ENCODE assay signal across 16 cellular contexts in the genomic region with DNA sequence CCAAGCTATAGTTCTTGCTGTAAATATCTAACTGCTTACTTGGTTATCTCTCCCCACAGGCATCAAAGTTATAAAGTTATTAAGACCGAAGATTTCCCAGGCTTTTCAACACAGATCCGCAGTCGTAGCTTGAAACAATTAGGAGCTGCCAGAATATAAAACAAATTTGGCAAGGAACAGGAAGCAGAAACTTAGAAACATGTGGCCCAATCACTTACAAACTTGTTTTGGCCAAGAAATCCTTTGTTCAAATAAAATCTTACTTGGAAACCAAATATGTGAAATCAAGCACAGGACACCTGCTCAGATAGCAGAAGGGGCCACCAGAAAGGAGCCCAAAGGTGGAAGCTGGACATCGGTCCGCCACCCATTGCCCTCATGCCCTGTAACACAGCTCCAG. TPM values are rescaled to one million over a fixed set of nuclear protein-coding genes. Genes with fewer than 3 reads are reported as not detected.
DNase-seq lines count a peak whose midpoint lies in the region; ATAC-seq and TF ChIP-seq lines count a peak whose summit lies in the region.
"Had no signal": no experiment of that assay in that cellular context is flagged by ENCODE, and none has a peak within 500 bp of the region (broad histone marks: within the 10 kb centered on the region; RNA-seq: fewer than 3 reads in every experiment).

No MANE protein-coding gene starts in this region.

- no peak overlapping the region for H3K4me3 ChIP-seq in AG10803 (ENCODE audit: low read length)
- no peak overlapping the region for H3K4me3 ChIP-seq in adipocyte (ENCODE audit: low read length)
- H3K4me3 ChIP-seq: A549, BLaER1, GM23338 had no signal

- H3K27ac Mint-ChIP-seq in mesothelial cell of epicardium (peak overlapping the region; percentile 31), endothelial cell (ENCODE audit: unreplicated experiment) (no peak overlapping the region)
- H3K27ac Mint-ChIP-seq: CD8-positive, alpha-beta memory T cell; GM23338 had no signal

- no peak overlapping the region for H3K4me3 Mint-ChIP-seq in mesothelial cell of epicardium
- no peak overlapping the region for H3K4me3 Mint-ChIP-seq in endothelial cell (ENCODE audit: unreplicated experiment)
- H3K4me3 Mint-ChIP-seq: CD8-positive, alpha-beta memory T cell; GM23338 had no signal

- no peaks in the 10 kb centered on the region for H3K9me3 Mint-ChIP-seq in mesothelial cell of epicardium
- no peaks in the 10 kb centered on the region for H3K9me3 Mint-ChIP-seq in endothelial cell (ENCODE audit: unreplicated experiment)
- H3K9me3 Mint-ChIP-seq: CD8-positive, alpha-beta memory T cell; GM23338 had no signal

- DNase-seq in AG10803 (ENCODE audit: low read depth) (peak; percentile 54), adipocyte (ENCODE audit: low read depth) (no peak), fibroblast of gingiva (ENCODE audit: low read depth) (peak; percentile 36), mesothelial cell of epicardium (ENCODE audit: low spot score in 2 of 2, unreplicated experiment in 2 of 2) (no peak), ACHN (no peak), endothelial cell (ENCODE audit: low spot score) (no peak)
- DNase-seq: AML-193; Caco-2; CD8-positive, alpha-beta memory T cell; DND-41; GDM1; H7 had no signal

- peak overlapping the region; percentile 13 for H3K9ac ChIP-seq in adipocyte (ENCODE audit: low read length)
- H3K9ac ChIP-seq: BLaER1 had no signal

- H3K36me3 Mint-ChIP-seq in mesothelial cell of epicardium (no peaks in the 10 kb centered on the region), endothelial cell (ENCODE audit: low read depth, unreplicated experiment) (no peaks in the 10 kb centered on the region)
- H3K36me3 Mint-ChIP-seq: CD8-positive, alpha-beta memory T cell had no signal

- no peak for ATAC-seq in HG02623 (IDR thresholded peaks at IDR 0.05; ENCODE audit: unreplicated experiment)
- ATAC-seq: A549, GM23338 had no signal

- no peaks in the 10 kb centered on the region for H3K9me3 ChIP-seq in adipocyte (ENCODE audit: control insufficient read depth, low read length)
- H3K9me3 ChIP-seq: A549, BLaER1, Caco-2 had no signal

- peaks cover 29% of the 10 kb centered on the region for H3K4me1 Mint-ChIP-seq in mesothelial cell of epicardium
- H3K4me1 Mint-ChIP-seq in endothelial cell (ENCODE audit: unreplicated experiment): no peaks in the 10 kb centered on the region
- H3K4me1 Mint-ChIP-seq: CD8-positive, alpha-beta memory T cell; GM23338 had no signal

- no peaks in the 10 kb centered on the region for H3K27me3 Mint-ChIP-seq in mesothelial cell of epicardium (ENCODE audit: low read depth)
- H3K27me3 Mint-ChIP-seq in endothelial cell (ENCODE audit: unreplicated experiment): no peaks in the 10 kb centered on the region

- peaks cover 20% of the 10 kb centered on the region for H3K4me1 ChIP-seq in adipocyte (ENCODE audit: control insufficient read depth, insufficient read depth, low read length)
- H3K4me1 ChIP-seq: BLaER1 had no signal

- TF ChIP-seq CTCF in AG10803 (conservative IDR thresholded peaks at IDR 0.05; ENCODE audit: low read length) (no peak), mesothelial cell of epicardium (IDR thresholded peaks at IDR 0.05; ENCODE audit: unreplicated experiment) (no peak), endothelial cell (IDR thresholded peaks at IDR 0.05; ENCODE audit: unreplicated experiment) (no peak)

- in situ Hi-C loops in ACHN (cut with HindIII; ENCODE audit: low pct_ligation_motif_present, low pct_unique_long_range_greater_than_20kb, low sequenced_read_pairs): no loop called here

- no peaks in the 10 kb centered on the region for H3K27me3 ChIP-seq in adipocyte (replicated peaks; ENCODE audit: control insufficient read depth, insufficient read depth, low read length)
- H3K27me3 ChIP-seq: BLaER1 had no signal

- no peaks in the 10 kb centered on the region for H3K36me3 ChIP-seq in adipocyte (ENCODE audit: control insufficient read depth, insufficient read depth, low read length, severe bottlenecking)
- H3K36me3 ChIP-seq: BLaER1 had no signal

RNA-seq across cellular contexts. Expression of a gene that starts 9.0 kb away (rescaled TPM):
- total RNA-seq in mesothelial cell of epicardium (3.0 to 3.1 TPM (median 3.1 TPM) in 3 replicates), endothelial cell (ENCODE audit: unreplicated experiment) (0.21 TPM)
- total RNA-seq: Caco-2; CD8-positive, alpha-beta memory T cell had no signal

Comparison
In these comparisons a context has a peak if more than half of its experiments do, and no peak if none do; other contexts are left out.
1. DNase-seq: peak in AG10803 (single experiment) and fibroblast of gingiva (single experiment); none in adipocyte (single experiment), mesothelial cell of epicardium (0 of 2), ACHN (single experiment) and endothelial cell (single experiment).